Comparison of ENCODE assay signal across 8 cellular contexts in the genomic region with DNA sequence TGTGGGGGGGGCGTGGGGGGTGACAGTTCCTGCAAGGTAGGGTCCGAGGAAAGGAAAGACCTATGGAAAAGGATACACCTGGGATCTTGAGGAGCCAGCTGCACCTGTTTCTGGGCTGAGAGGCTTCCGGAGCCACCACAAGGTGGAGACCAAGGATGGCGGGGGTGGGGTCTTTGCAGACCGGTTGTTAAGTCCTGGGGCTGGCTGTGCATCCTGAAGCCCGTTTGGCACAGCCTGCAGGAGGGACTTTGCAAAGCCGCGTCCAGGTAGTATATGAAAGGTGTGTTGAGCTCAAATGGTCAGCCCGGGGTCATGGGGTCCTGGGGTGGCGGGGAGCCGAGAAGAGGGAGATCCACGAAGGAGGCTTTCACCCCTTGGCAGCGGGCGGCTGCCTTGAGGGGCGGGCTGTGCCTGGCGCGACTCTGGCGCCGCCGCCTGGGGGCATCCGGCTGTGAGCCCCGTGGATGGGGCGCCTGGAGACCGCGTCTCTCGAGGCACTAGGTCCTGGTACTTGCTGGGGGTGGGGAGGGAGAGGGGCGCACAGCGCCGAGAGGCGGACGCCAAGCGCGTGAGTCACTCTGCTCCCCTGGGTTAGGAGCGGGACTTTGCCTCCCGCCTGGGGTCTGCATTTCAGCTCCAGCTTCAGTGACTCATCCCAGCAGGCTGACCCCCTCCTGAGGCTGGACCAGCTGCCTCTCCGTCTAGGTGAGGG. TPM values are rescaled to one million over a fixed set of nuclear protein-coding genes. Genes with fewer than 3 reads are reported as not detected.
A peak's percentile ranks its signal among the peaks of the same experiment; 100 is the strongest.
DNase-seq lines count a peak whose midpoint lies in the region; ATAC-seq and TF ChIP-seq lines count a peak whose summit lies in the region.

No MANE protein-coding gene starts in this region.

- no peak overlapping the region for H3K27ac ChIP-seq in breast epithelium

- intact Hi-C loops in breast epithelium (cut with DNase I; ENCODE audit: low total_unique reads) (no loop called here), MCF 10A (cut with micrococcal nuclease) (no loop called here)

- H3K4me3 ChIP-seq in breast epithelium = peak overlapping the region in 2 of 3 donors; percentile 21 to 49

- no peaks in the 10 kb centered on the region for H3K4me1 Mint-ChIP-seq in MCF 10A (ENCODE audit: insufficient read depth, unreplicated experiment)

- BruUV-seq in MCF 10A (replicated peaks; lab: Mats Ljungman, UMichigan) = no TSS peak

- no peaks in the 10 kb centered on the region for H3K9me3 ChIP-seq in breast epithelium

- POLR2A ChIA-PET in MCF 10A (lab: Yijun Ruan, JAX) = no interaction called here

- no peak for DNase-seq in breast epithelium (ENCODE audit: low spot score in 2 of 2)
- DNase-seq in MCF 10A (ENCODE audit: unreplicated experiment) = no peak
- DNase-seq in T-helper 9 cell = peak; percentile 0
- DNase-seq in glomerular visceral epithelial cell (ENCODE audit: extremely low spot score) = peak; percentile 42
- peak; percentile 39 for DNase-seq in smooth muscle cell of the brain vasculature (ENCODE audit: low read depth, low spot score)
- no peak for DNase-seq in effector CD8-positive, alpha-beta T cell (lab: John Stamatoyannopoulos, UW)

- TF ChIP-seq CTCF in breast epithelium (IDR thresholded peaks at IDR 0.05) (no peak), MCF 10A (IDR thresholded peaks at IDR 0.05; ENCODE audit: unreplicated experiment) (no peak)

- ATAC-seq in GM18517 (IDR thresholded peaks at IDR 0.05; ENCODE audit: unreplicated experiment) (no peak), HG03442 (IDR thresholded peaks at IDR 0.05; ENCODE audit: unreplicated experiment) (no peak)

- peaks cover 0 to 36% of the 10 kb centered on the region in 2 donors for H3K27me3 ChIP-seq in breast epithelium

- no peaks in the 10 kb centered on the region for H3K9me3 Mint-ChIP-seq in MCF 10A (ENCODE audit: unreplicated experiment)

- no peak overlapping the region for H3K27ac Mint-ChIP-seq in MCF 10A (ENCODE audit: low read depth, unreplicated experiment)

- TF ChIP-seq POLR2A in breast epithelium (IDR thresholded peaks at IDR 0.05) = no peak

- no peak overlapping the region for H3K4me3 Mint-ChIP-seq in MCF 10A (ENCODE audit: unreplicated experiment)

- no peaks in the 10 kb centered on the region for H3K36me3 Mint-ChIP-seq in MCF 10A (ENCODE audit: insufficient read depth, unreplicated experiment)

- CTCF ChIA-PET in MCF 10A (lab: Yijun Ruan, JAX) = no interaction called here

- no peaks in the 10 kb centered on the region for H3K4me1 ChIP-seq in breast epithelium

- H3K36me3 ChIP-seq in breast epithelium = no peaks in the 10 kb centered on the region

- peaks cover 55% of the 10 kb centered on the region for H3K27me3 Mint-ChIP-seq in MCF 10A (ENCODE audit: insufficient read depth, unreplicated experiment)

RNA-seq across cellular contexts. Expression of gene DYNLT3, which starts 58.2 kb away (rescaled TPM):
- total RNA-seq in breast epithelium (10 to 100 TPM; 37.0 to 40.0 (median 37.5) TPM), MCF 10A (2022) (19.3 and 30.5 TPM in 2 replicates)

Comparison
In these comparisons a context has a peak if more than half of its experiments do, and no peak if none do; other contexts are left out.
1. DNase-seq: peak in T-helper 9 cell (single experiment), glomerular visceral epithelial cell (single experiment) and smooth muscle cell of the brain vasculature (single experiment); none in breast epithelium (0 of 2), MCF 10A (single experiment) and effector CD8-positive, alpha-beta T cell (single experiment).